Comparison of ENCODE assay signal across 20 cellular contexts in genomic region chr16:90026135-90026534, GRCh38. TPM values are rescaled to one million over a fixed set of nuclear protein-coding genes. Genes with fewer than 3 reads are reported as not detected.
DNase-seq lines count a peak whose midpoint lies in the region; ATAC-seq and TF ChIP-seq lines count a peak whose summit lies in the region.
"Had no signal": no experiment of that assay in that cellular context is flagged by ENCODE, and none has a peak within 500 bp of the region (broad histone marks: within the 10 kb centered on the region; RNA-seq: fewer than 3 reads in every experiment).

No MANE protein-coding gene starts in this region.

- peaks cover 3% of the 10 kb centered on the region; the same call in 1 of the 2 replicates for H4K20me1 ChIP-seq in GM23338 (replicated peaks; ENCODE audit: insufficient read depth)
- H4K20me1 ChIP-seq in PC-3 (ENCODE audit: low read length): no peaks in the 10 kb centered on the region

- no peak overlapping the region for H3K4me3 Mint-ChIP-seq in CD4-positive, alpha-beta T cell
- H3K4me3 Mint-ChIP-seq in GM23338 (no peak overlapping the region), immature natural killer cell (peak overlapping the region in 3 of 5 donors; percentile 8 to 50 (median 39)), glutamatergic neuron (ENCODE audit: unreplicated experiment) (no peak overlapping the region)

- TF ChIP-seq CTCF in CD4-positive, alpha-beta T cell (IDR thresholded peaks at IDR 0.05): no peak
- 0 out of 4 replicates have a peak, but pooled peaks of 1 of the 2 experiments have one; percentile 12 for TF ChIP-seq CTCF in GM23338 (conservative IDR thresholded peaks at IDR 0.05; ENCODE audit: low read depth in 2 of 2)
- peak; percentile 16; the same call in 1 of the 2 replicates for TF ChIP-seq CTCF in PC-3 (conservative IDR thresholded peaks at IDR 0.05; ENCODE audit: low read depth, low read length)
- TF ChIP-seq CTCF in glutamatergic neuron (IDR thresholded peaks at IDR 0.05; ENCODE audit: partially characterized antibody, unreplicated experiment): no peak

- no peaks in the 10 kb centered on the region for H3K9me3 ChIP-seq in CD4-positive, alpha-beta T cell (ENCODE audit: control insufficient read depth, low read length)
- H3K9me3 ChIP-seq in PC-3 (ENCODE audit: low read length): no peaks in the 10 kb centered on the region
- H3K9me3 ChIP-seq: breast epithelium, psoas muscle, spleen, vagina had no signal

- no peaks in the 10 kb centered on the region for H3K27me3 Mint-ChIP-seq in CD4-positive, alpha-beta T cell
- peaks cover 5% of the 10 kb centered on the region for H3K27me3 Mint-ChIP-seq in GM23338 (ENCODE audit: insufficient read depth, low read depth, poor library complexity)
- peaks cover 3 to 8% (median 5%) of the 10 kb centered on the region in 3 donors for H3K27me3 Mint-ChIP-seq in immature natural killer cell (ENCODE audit: low read depth in 3 of 3)
- H3K27me3 Mint-ChIP-seq in glutamatergic neuron (ENCODE audit: unreplicated experiment): peaks cover 3% of the 10 kb centered on the region

- H3F3A ChIP-seq in GM23338 (replicated peaks; ENCODE audit: low read depth): peaks cover 14% of the 10 kb centered on the region
- H3F3A ChIP-seq in PC-3 (ENCODE audit: low read length, unreplicated experiment): no peaks in the 10 kb centered on the region

- peaks cover 11% of the 10 kb centered on the region for H3K4me1 ChIP-seq in GM23338 (ENCODE audit: insufficient read depth)
- peaks cover 17% of the 10 kb centered on the region for H3K4me1 ChIP-seq in PC-3 (ENCODE audit: insufficient read depth, low read length)

- POLR2A ChIA-PET in CD4-positive, alpha-beta T cell (lab: Charles Lee): interaction anchor here (0.7 kb wide), 1 partner anchor 152 kb away, joined by 3 read pairs; no protein-coding TSS in a partner anchor
- POLR2A ChIA-PET in PC-3 (lab: Charles Lee; ENCODE audit: unreplicated experiment): no interaction called here

- no peak overlapping the region for H3K27ac ChIP-seq in CD4-positive, alpha-beta T cell (ENCODE audit: low read depth, low read length)
- H3K27ac ChIP-seq in GM23338 (ENCODE audit: low read depth) (no peak overlapping the region), PC-3 (ENCODE audit: low read length) (no peak overlapping the region)
- H3K27ac ChIP-seq: breast epithelium, C4-2B, psoas muscle, spleen, vagina, WERI-Rb-1 had no signal

- no peaks in the 10 kb centered on the region for H3K9me3 Mint-ChIP-seq in CD4-positive, alpha-beta T cell
- H3K9me3 Mint-ChIP-seq in GM23338 (no peaks in the 10 kb centered on the region), immature natural killer cell (peaks cover 0 to 2% (median 0%) of the 10 kb centered on the region in 6 donors), glutamatergic neuron (ENCODE audit: unreplicated experiment) (peaks cover 11% of the 10 kb centered on the region)

- H3K36me3 Mint-ChIP-seq in CD4-positive, alpha-beta T cell (ENCODE audit: low read depth): peaks cover 2% of the 10 kb centered on the region
- H3K36me3 Mint-ChIP-seq in GM23338 (ENCODE audit: low read depth) (peaks cover 10% of the 10 kb centered on the region; the same call in 2 of the 3 replicates), immature natural killer cell (no peaks in the 10 kb centered on the region), glutamatergic neuron (ENCODE audit: unreplicated experiment) (no peaks in the 10 kb centered on the region)

- no peaks in the 10 kb centered on the region for H3K27me3 ChIP-seq in CD4-positive, alpha-beta T cell (ENCODE audit: control insufficient read depth, insufficient read depth, low read length)
- H3K27me3 ChIP-seq in GM23338 (ENCODE audit: insufficient read depth) (no peaks in the 10 kb centered on the region), PC-3 (ENCODE audit: low read length) (no peaks in the 10 kb centered on the region)
- H3K27me3 ChIP-seq: breast epithelium, spleen, vagina had no signal

- no peak for DNase-seq in CD4-positive, alpha-beta T cell
- peak; percentile 40 for DNase-seq in GM23338 (ENCODE audit: low spot score)
- DNase-seq in PC-3: no peak
- DNase-seq in immature natural killer cell: peak in 2 of 3 donors; percentile 17 to 22
- DNase-seq in glutamatergic neuron: no peak
- DNase-seq in NCI-H524 treated with DMSO at 0.1 percent for 48 hours (lab: John Stamatoyannopoulos, UW): no peak
- DNase-seq in stimulated activated CD4-positive, alpha-beta T cell treated with anti-CD3 and anti-CD28 coated beads, Interleukin-4, amount 100 ng/mL, for 1 hour: no peak
- DNase-seq: activated naive CD4-positive, alpha-beta T cell treated with Interleukin-2 at 50 U/mL for 16 hours; EL; NCI-H1105 treated with DMSO at 0.1 percent for 48 hours; psoas muscle; spleen; WERI-Rb-1 had no signal

- H3K9ac ChIP-seq in PC-3 (ENCODE audit: low read length): no peak overlapping the region

- H3K79me2 ChIP-seq in GM23338 (replicated peaks; ENCODE audit: insufficient read depth) (peaks cover 5% of the 10 kb centered on the region; the same call in 1 of the 2 replicates), PC-3 (ENCODE audit: low read length) (peaks cover 21% of the 10 kb centered on the region)

- no TSS peak for BruUV-seq in PC-3 (replicated peaks; lab: Mats Ljungman, UMichigan)

- H3K4me2 ChIP-seq in GM23338 (no peak overlapping the region), PC-3 (ENCODE audit: low read length) (no peak overlapping the region)

- ATAC-seq in CD4-positive, alpha-beta T cell (ENCODE audit: poor library complexity): peak; percentile 35
- no peak for ATAC-seq in GM23338
- ATAC-seq in PC-3: no peak
- ATAC-seq: left lobe of liver, Panc1, psoas muscle had no signal

- H3K4me1 Mint-ChIP-seq in CD4-positive, alpha-beta T cell (ENCODE audit: low read depth): peaks cover 15% of the 10 kb centered on the region
- H3K4me1 Mint-ChIP-seq in GM23338 (peaks cover 11% of the 10 kb centered on the region), immature natural killer cell (peaks cover 21 to 30% of the 10 kb centered on the region in 2 donors), glutamatergic neuron (ENCODE audit: low read depth, unreplicated experiment) (peaks cover 6% of the 10 kb centered on the region)

- no peaks in the 10 kb centered on the region for H3K9me2 ChIP-seq in GM23338 (ENCODE audit: insufficient read depth)
- H3K9me2 ChIP-seq in PC-3 (replicated peaks; ENCODE audit: low read length): no peaks in the 10 kb centered on the region

- no peak overlapping the region for H2AFZ ChIP-seq in GM23338
- no peak overlapping the region for H2AFZ ChIP-seq in PC-3 (ENCODE audit: low read length)

- H3K4me3 ChIP-seq in GM23338 (no peak overlapping the region), PC-3 (ENCODE audit: low read length) (no peak overlapping the region)
- H3K4me3 ChIP-seq: breast epithelium, psoas muscle, spleen, vagina had no signal

- intact Hi-C loops in CD4-positive, alpha-beta T cell (cut with DNase I, micrococcal nuclease): loop anchor here in 1 of 2 experiments (5.0 kb wide), 1 partner anchor 69 kb away; no protein-coding TSS in a partner anchor
- intact Hi-C loops in PC-3 (cut with micrococcal nuclease): no loop called here

- CTCF ChIA-PET in CD4-positive, alpha-beta T cell (lab: Charles Lee): interaction anchor here (0.7 kb wide), 1 partner anchor 517 kb away, joined by 3 read pairs; no protein-coding TSS in a partner anchor
- CTCF ChIA-PET in PC-3 (lab: Charles Lee): no interaction called here

- H3K36me3 ChIP-seq in GM23338 (ENCODE audit: insufficient read depth): no peaks in the 10 kb centered on the region
- 0 out of 2 replicates have a peak, but pooled peaks cover under 1% of the 10 kb centered on the region for H3K36me3 ChIP-seq in PC-3 (ENCODE audit: low read depth, low read length)
- H3K36me3 ChIP-seq: breast epithelium, WERI-Rb-1 had no signal

- H3K27ac Mint-ChIP-seq in CD4-positive, alpha-beta T cell: no peak overlapping the region
- no peak overlapping the region for H3K27ac Mint-ChIP-seq in GM23338
- H3K27ac Mint-ChIP-seq in immature natural killer cell: peak overlapping the region in 2 of 6 donors; percentile 47 to 50
- no peak overlapping the region for H3K27ac Mint-ChIP-seq in glutamatergic neuron (ENCODE audit: unreplicated experiment)

TF ChIP-seq in GM23338, 12 proteins besides CTCF, POLR2A, EP300 and RAD21 (continues in another document):
- TF ChIP-seq STAT1 (IDR thresholded peaks at IDR 0.05; ENCODE audit: unreplicated experiment) (no peak), CREB1 (CRISPR knock-in tag; IDR thresholded peaks at IDR 0.05; ENCODE audit: low read depth) (no peak), EZH2 (IDR thresholded peaks at IDR 0.05; ENCODE audit: low read depth, unreplicated experiment) (no peak), ZNF331 (CRISPR knock-in tag; IDR thresholded peaks at IDR 0.05; ENCODE audit: low read depth) (no peak), EZH2phosphoT487 (IDR thresholded peaks at IDR 0.05; ENCODE audit: unreplicated experiment) (no peak), ZNF114 (CRISPR knock-in tag; IDR thresholded peaks at IDR 0.05) (no peak), ETS1 (IDR thresholded peaks at IDR 0.05) (no peak), NANOG (IDR thresholded peaks at IDR 0.05; ENCODE audit: borderline replicate concordance) (no peak), JUNB (IDR thresholded peaks at IDR 0.05; ENCODE audit: unreplicated experiment) (no peak)

RNA-seq across cellular contexts. Expression of gene DBNDD1, which starts 6.9 kb away (rescaled TPM):
- 1 to 10 TPM; 2.6 to 2.8 TPM for total RNA-seq in CD4-positive, alpha-beta T cell
- total RNA-seq in GM23338 (2014; rRNA removed; shearing (Covaris generic)): 69.2 and 90.8 TPM in 2 replicates
- 62.5 and 63.3 TPM in 2 replicates for polyA plus RNA-seq in GM23338 (2016; fragmentation: Nextera tagmentation; extraction: Ambion mirVana)
- 19.2 and 21.1 TPM in 2 replicates for total RNA-seq in PC-3 (2014; rRNA removed)
- not detected for polyA plus RNA-seq in immature natural killer cell
- 77.8 TPM for total RNA-seq in glutamatergic neuron (ENCODE audit: unreplicated experiment)

RNA-seq across cellular contexts. Expression of gene PRDM7, which starts 51.0 kb away (rescaled TPM):
- not detected for total RNA-seq in CD4-positive, alpha-beta T cell
- total RNA-seq in GM23338 (2014; rRNA removed; shearing (Covaris generic)): not detected in 2 replicates
- polyA plus RNA-seq in GM23338 (2016; fragmentation: Nextera tagmentation; extraction: Ambion mirVana): 0.08 TPM in 1 of 2 replicates, not detected in the other
- total RNA-seq in PC-3 (2014; rRNA removed): not detected in 2 replicates
- polyA plus RNA-seq in immature natural killer cell: not detected
- total RNA-seq in glutamatergic neuron (ENCODE audit: unreplicated experiment): not detected
- total RNA-seq: breast epithelium, fibroblast of lung, left lobe of liver, NCI-H460, psoas muscle, spleen, vagina had no signal
- polyA plus RNA-seq: fibroblast of lung, psoas muscle, spleen had no signal

Comparison
In these comparisons a context has a peak if more than half of its experiments do, and no peak if none do; other contexts are left out.
1. DNase-seq: peak in GM23338 (single experiment) and immature natural killer cell (2 of 3); none in CD4-positive, alpha-beta T cell (0 of 10), PC-3 (single experiment), glutamatergic neuron (single experiment), NCI-H524 treated with DMSO at 0.1 percent for 48 hours (single experiment) and stimulated activated CD4-positive, alpha-beta T cell treated with anti-CD3 and anti-CD28 coated beads, Interleukin-4, amount 100 ng/mL, for 1 hour (single experiment).
2. H3K4me3 Mint-ChIP-seq: peak in immature natural killer cell (3 of 5); none in CD4-positive, alpha-beta T cell (single experiment), GM23338 (single experiment) and glutamatergic neuron (single experiment).